Comparison of ENCODE assay signal across 25 cellular contexts in the genomic region with DNA sequence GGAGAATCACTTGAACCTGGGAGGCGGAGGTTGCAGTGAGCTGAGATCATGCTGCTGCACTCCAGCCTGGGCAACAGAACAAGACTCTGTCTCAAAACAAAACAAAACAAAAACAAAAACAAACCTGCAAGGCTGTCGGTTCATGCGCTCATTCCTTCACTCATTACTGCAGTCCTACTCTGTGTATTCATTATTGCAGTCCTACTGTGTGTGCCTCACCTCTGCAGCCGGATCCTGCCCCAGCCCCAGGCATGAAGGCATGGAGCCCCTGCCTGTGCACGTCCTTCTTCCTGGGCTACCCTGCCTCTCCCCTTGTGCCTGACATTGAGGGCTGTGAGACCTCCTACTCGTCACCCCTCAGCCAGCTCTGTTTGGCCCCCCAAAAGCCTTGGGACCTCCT. TPM values are rescaled to one million over a fixed set of nuclear protein-coding genes. Genes with fewer than 3 reads are reported as not detected.
"Had no signal": no experiment of that assay in that cellular context is flagged by ENCODE, and none has a peak within 500 bp of the region (broad histone marks: within the 10 kb centered on the region; RNA-seq: fewer than 3 reads in every experiment).

No MANE protein-coding gene starts in this region.

- H3K27ac ChIP-seq: dorsolateral prefrontal cortex, hepatocyte, parathyroid adenoma, prostate gland, spleen, testis, tibial nerve, upper lobe of right lung, vagina had no signal

- H2AFZ ChIP-seq: hepatocyte, parathyroid adenoma had no signal

- DNase-seq: cortex of kidney had no signal

- H3K36me3 ChIP-seq: prostate gland, spleen, tibial nerve, upper lobe of right lung, vagina had no signal

- H3K4me2 ChIP-seq: hepatocyte had no signal

- H3K4me1 Mint-ChIP-seq: natural killer cell; neural crest cell; stimulated activated memory B cell treated with anti-CD40 and anti-IgM and Interleukin-4, amounts not matched to agents 10 μg/mL and 1 μg/mL and 100 μg/mL, for 72 hours; stimulated activated naive CD8-positive, alpha-beta T cell treated with anti-CD3 and anti-CD28 coated beads, Interleukin-15, amount 100 ng/mL, for 72 hours had no signal

- H3K9ac ChIP-seq: parathyroid adenoma had no signal

- H3K27ac Mint-ChIP-seq: natural killer cell; stimulated activated memory B cell treated with anti-CD40 and anti-IgM and Interleukin-4, amounts not matched to agents 10 μg/mL and 1 μg/mL and 100 μg/mL, for 72 hours had no signal

- H3K27me3 Mint-ChIP-seq: stimulated activated memory B cell treated with anti-CD40 and anti-IgM and Interleukin-4, amounts not matched to agents 10 μg/mL and 1 μg/mL and 100 μg/mL, for 72 hours; stimulated activated naive CD8-positive, alpha-beta T cell treated with anti-CD3 and anti-CD28 coated beads, Interleukin-15, amount 100 ng/mL, for 72 hours had no signal

- H3K36me3 Mint-ChIP-seq: natural killer cell; stimulated activated memory B cell treated with anti-CD40 and anti-IgM and Interleukin-4, amounts not matched to agents 10 μg/mL and 1 μg/mL and 100 μg/mL, for 72 hours had no signal

- H3K9me3 Mint-ChIP-seq: natural killer cell; neural crest cell; stimulated activated memory B cell treated with anti-CD40 and anti-IgM and Interleukin-4, amounts not matched to agents 10 μg/mL and 1 μg/mL and 100 μg/mL, for 72 hours; stimulated activated naive CD8-positive, alpha-beta T cell treated with anti-CD3 and anti-CD28 coated beads, Interleukin-15, amount 100 ng/mL, for 72 hours had no signal

- H3K4me3 Mint-ChIP-seq: natural killer cell; neural crest cell; stimulated activated memory B cell treated with anti-CD40 and anti-IgM and Interleukin-4, amounts not matched to agents 10 μg/mL and 1 μg/mL and 100 μg/mL, for 72 hours; stimulated activated naive CD8-positive, alpha-beta T cell treated with anti-CD3 and anti-CD28 coated beads, Interleukin-15, amount 100 ng/mL, for 72 hours had no signal

- H3K27me3 ChIP-seq: dorsolateral prefrontal cortex, hepatocyte, spleen, testis, tibial nerve, upper lobe of right lung, vagina had no signal

- H3K79me2 ChIP-seq: hepatocyte, parathyroid adenoma had no signal

- H3K4me1 ChIP-seq: parathyroid adenoma, prostate gland, testis, vagina had no signal

- H3K9me3 ChIP-seq: mucosa of descending colon, prostate gland, spleen, testis, tibial nerve, upper lobe of right lung, vagina had no signal

- H3K4me3 ChIP-seq: dorsolateral prefrontal cortex, hepatocyte, mucosa of descending colon, prostate gland, spleen, testis, tibial nerve, upper lobe of right lung, vagina had no signal

RNA-seq across cellular contexts. Expression of a gene that starts 57.6 kb away (rescaled TPM):
- total RNA-seq: kidney epithelial cell, left colon, liver, mucosa of descending colon, myocyte, natural killer cell, neural crest cell, occipital lobe, prostate gland, renal cortical epithelial cell, sciatic nerve, skeletal muscle tissue, spleen, subcutaneous adipose tissue, testis, tibial nerve, upper lobe of right lung, vagina had no signal
- polyA plus RNA-seq: esophagus, spleen had no signal
